In genomic region chr2:108263425-108263824, GRCh38 we compare ENCODE assay signal across 25 cellular contexts. TPM values are rescaled to one million over a fixed set of nuclear protein-coding genes. Genes with fewer than 3 reads are reported as not detected.
"Had no signal": no experiment of that assay in that cellular context is flagged by ENCODE, and none has a peak within 500 bp of the region (broad histone marks: within the 10 kb centered on the region; RNA-seq: fewer than 3 reads in every experiment).

No MANE protein-coding gene starts in this region.

- H3K9me3 ChIP-seq: SK-N-SH had no signal

- ATAC-seq: HepG2, T-cell had no signal

- H3K4me3 Mint-ChIP-seq: T-cell had no signal

- H3K4me1 Mint-ChIP-seq: T-cell had no signal

- H3K27ac Mint-ChIP-seq: T-cell had no signal

- H3K36me3 Mint-ChIP-seq: T-cell had no signal

- H3K9me3 Mint-ChIP-seq: T-cell had no signal

- DNase-seq: IMR-90, Karpas-422, KG1, MM.1S, NCI-H1092 treated with DMSO at 0.1 percent for 48 hours, NCI-H1436, NCI-H1694, NCI-H187 treated with DMSO at 0.1 percent for 48 hours, NCI-H2107, NCI-H2171 treated with DMSO at 0.1 percent for 48 hours, NCI-H446, NCI-H510A, NCI-H524 treated with DMSO at 0.1 percent for 48 hours, NCI-H69, NCI-H774, Right ventricle myocardium superior, RPMI8226, SIG-M5, SK-N-SH, SW 1271, T-cell had no signal

RNA-seq across cellular contexts. Expression of gene SULT1C3, which starts 23.7 kb away (rescaled TPM):
- total RNA-seq: HepG2, HT1080, IMR-90, M059J, Right ventricle myocardium superior, SK-MEL-5, T-cell had no signal

RNA-seq across cellular contexts. Expression of gene SULT1C2, which starts 25.3 kb away (rescaled TPM):
- total RNA-seq: IMR-90 had no signal
